ENCODE assay signal across 1 cellular context in the genomic region with DNA sequence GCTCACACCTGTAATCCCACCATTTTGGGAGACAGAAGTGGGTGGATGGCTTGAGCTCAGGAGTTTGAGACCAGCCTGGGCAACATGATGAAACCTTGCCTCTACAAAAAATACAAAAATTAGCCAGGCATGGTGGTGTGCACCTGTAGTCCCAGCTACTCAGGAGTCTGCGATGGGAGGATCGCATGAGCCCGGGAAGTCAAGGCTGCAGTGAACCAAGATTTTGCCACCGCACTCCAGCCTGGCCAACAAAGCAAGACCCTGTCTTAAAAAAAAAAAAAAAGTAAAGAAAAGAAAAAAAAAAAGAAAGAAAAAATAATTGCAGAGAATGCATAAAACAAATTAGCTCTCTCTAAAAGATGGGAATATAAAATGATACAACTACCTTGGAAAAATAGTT.
TF ChIP-seq lines count a peak whose summit lies in the region.

No MANE protein-coding gene starts in this region.

TF ChIP-seq in K562, 482 proteins besides CTCF, POLR2A, EP300 and RAD21:
- TF ChIP-seq ZNF121 (CRISPR knock-in tag; conservative IDR thresholded peaks at IDR 0.05) = peak; percentile 30; the same call in 1 of the 2 replicates
